Comparison of ENCODE assay signal across 1 cellular context in genomic region chr1:112177314-112177713, GRCh38.
TF ChIP-seq lines count a peak whose summit lies in the region.

No MANE protein-coding gene starts in this region.

TF ChIP-seq in GM23338, 12 proteins besides CTCF, POLR2A, EP300 and RAD21 (continued from another document):
- TF ChIP-seq ZNF462 (CRISPR knock-in tag; IDR thresholded peaks at IDR 0.05) (no peak), CREB1 (CRISPR knock-in tag; IDR thresholded peaks at IDR 0.05; ENCODE audit: low read depth) (no peak), EZH2phosphoT487 (IDR thresholded peaks at IDR 0.05; ENCODE audit: unreplicated experiment) (no peak), ZNF331 (CRISPR knock-in tag; IDR thresholded peaks at IDR 0.05; ENCODE audit: low read depth) (no peak), REST (IDR thresholded peaks at IDR 0.05; ENCODE audit: unreplicated experiment) (no peak), ETS1 (IDR thresholded peaks at IDR 0.05) (no peak), STAT1 (IDR thresholded peaks at IDR 0.05; ENCODE audit: unreplicated experiment) (no peak), NANOG (IDR thresholded peaks at IDR 0.05; ENCODE audit: borderline replicate concordance) (no peak), ZNF114 (CRISPR knock-in tag; IDR thresholded peaks at IDR 0.05) (no peak), POLR2AphosphoS5 (IDR thresholded peaks at IDR 0.05; ENCODE audit: low read depth) (no peak), JUNB (IDR thresholded peaks at IDR 0.05; ENCODE audit: unreplicated experiment) (no peak)
